Comparison of ENCODE assay signal across 9 cellular contexts in the genomic region with DNA sequence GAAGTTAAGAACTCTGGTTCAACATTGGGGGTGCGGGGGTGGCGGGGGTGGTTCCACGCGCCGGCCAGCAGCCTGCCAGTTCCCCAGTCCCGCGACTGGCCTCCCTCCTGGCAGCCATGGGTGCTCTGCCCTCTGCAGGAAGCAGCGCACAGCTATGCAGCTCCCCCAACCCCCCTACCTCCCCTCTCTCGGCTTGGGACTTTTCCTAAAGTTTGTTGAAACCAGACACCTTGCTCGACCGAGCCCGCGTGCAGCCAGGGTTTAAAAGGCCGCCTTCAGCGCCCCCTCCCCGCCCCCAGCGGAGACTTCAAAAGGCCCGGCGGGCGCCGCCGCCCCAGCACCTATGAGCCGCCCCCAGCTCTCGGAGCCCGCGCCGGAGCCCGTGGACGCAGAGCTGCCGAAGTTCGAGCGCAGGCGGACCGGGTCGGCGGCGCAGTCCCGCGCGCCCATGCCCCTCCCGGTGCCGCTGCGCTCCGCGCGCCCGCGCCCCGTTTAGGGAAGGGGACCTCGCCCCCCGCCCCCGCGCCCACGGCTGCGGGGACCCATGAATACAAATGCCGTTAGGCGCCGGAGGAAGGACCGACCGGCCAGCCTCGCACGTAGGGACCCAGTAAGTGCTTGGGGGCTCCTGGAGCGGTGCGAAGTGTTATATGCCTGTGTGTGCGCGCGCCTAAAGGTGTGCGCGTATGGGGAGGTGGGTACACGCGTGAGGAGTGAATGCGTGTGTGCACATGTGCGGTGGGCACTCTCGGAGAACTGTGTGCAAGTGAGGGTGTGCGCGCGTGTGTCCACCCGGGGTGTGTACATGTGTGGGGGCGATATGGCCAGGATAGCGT. TPM values are rescaled to one million over a fixed set of nuclear protein-coding genes. Genes with fewer than 3 reads are reported as not detected.
A peak's percentile ranks its signal among the peaks of the same experiment; 100 is the strongest.
DNase-seq lines count a peak whose midpoint lies in the region; ATAC-seq and TF ChIP-seq lines count a peak whose summit lies in the region.
"Had no signal": no experiment of that assay in that cellular context is flagged by ENCODE, and none has a peak within 500 bp of the region (broad histone marks: within the 10 kb centered on the region; RNA-seq: fewer than 3 reads in every experiment).

No MANE protein-coding gene starts in this region.

- peaks cover 0 to 42% (median 33%) of the 10 kb centered on the region in 4 donors for H3K4me1 ChIP-seq in tibial artery

- no peaks in the 10 kb centered on the region for H3K9me3 ChIP-seq in tibial artery

- no peak for ATAC-seq in HG03354 (IDR thresholded peaks at IDR 0.05; ENCODE audit: poor library complexity, severe bottlenecking, unreplicated experiment)

- H3K4me1 Mint-ChIP-seq in activated CD4-positive, alpha-beta T cell treated with anti-CD3 and anti-CD28 coated beads, Interleukin-2, amount 10 ng/mL, durations not matched to agents 24 days and 14 days: peaks cover 14% of the 10 kb centered on the region
- H3K4me1 Mint-ChIP-seq in activated naive CD8-positive, alpha-beta T cell (ENCODE audit: low read depth): peaks cover 22% of the 10 kb centered on the region

- H3K9me3 Mint-ChIP-seq in activated CD4-positive, alpha-beta T cell treated with anti-CD3 and anti-CD28 coated beads, Interleukin-2, amount 10 ng/mL, durations not matched to agents 24 days and 14 days: no peaks in the 10 kb centered on the region
- H3K9me3 Mint-ChIP-seq in activated naive CD8-positive, alpha-beta T cell (ENCODE audit: low read depth): no peaks in the 10 kb centered on the region

- H3K27me3 ChIP-seq in tibial artery: peaks cover 0 to 41% of the 10 kb centered on the region in 2 donors

- intact Hi-C loops in activated CD4-positive, alpha-beta T cell treated with anti-CD3 and anti-CD28 coated beads, Interleukin-2, amount 10 ng/mL, durations not matched to agents 24 days and 14 days (cut with micrococcal nuclease): loop anchor here (10.0 kb wide), 1 partner anchor 231 kb away; a partner anchor contains a TSS
- intact Hi-C loops in tibial artery (cut with DNase I; ENCODE audit: low total_unique reads): loop anchor here (2.0 to 5.0 kb wide), 2 partner anchors 47 to 139 kb away; no protein-coding TSS in a partner anchor

- peaks cover 41% of the 10 kb centered on the region for H3K27me3 Mint-ChIP-seq in activated CD4-positive, alpha-beta T cell treated with anti-CD3 and anti-CD28 coated beads, Interleukin-2, amount 10 ng/mL, durations not matched to agents 24 days and 14 days
- H3K27me3 Mint-ChIP-seq in activated naive CD8-positive, alpha-beta T cell: peaks cover 30% of the 10 kb centered on the region

- H3K4me3 Mint-ChIP-seq in activated CD4-positive, alpha-beta T cell treated with anti-CD3 and anti-CD28 coated beads, Interleukin-2, amount 10 ng/mL, durations not matched to agents 24 days and 14 days: peak overlapping the region; percentile 63
- peak overlapping the region; percentile 83 for H3K4me3 Mint-ChIP-seq in activated naive CD8-positive, alpha-beta T cell

- DNase-seq in activated CD4-positive, alpha-beta T cell treated with anti-CD3 and anti-CD28 coated beads, Interleukin-2, amount 10 ng/mL, durations not matched to agents 24 days and 14 days: no peak
- DNase-seq in activated CD4-positive, alpha-beta T cell treated with anti-CD3 and anti-CD28 coated beads for 1 hour: no peak
- DNase-seq in iPS-NIHi7 (ENCODE audit: extremely low spot score) (peak; percentile 75), tibial artery (no peak), COR-L47 (lab: John Stamatoyannopoulos, UW) (no peak), COLO829 (ENCODE audit: low spot score) (no peak)

- H3K27ac ChIP-seq in tibial artery: no peak overlapping the region

- no peaks in the 10 kb centered on the region for H3K36me3 ChIP-seq in tibial artery

- H3K4me3 ChIP-seq in tibial artery: peak overlapping the region; percentile 3 to 72

- H3K27ac Mint-ChIP-seq in activated CD4-positive, alpha-beta T cell treated with anti-CD3 and anti-CD28 coated beads, Interleukin-2, amount 10 ng/mL, durations not matched to agents 24 days and 14 days: no peak overlapping the region
- no peak overlapping the region for H3K27ac Mint-ChIP-seq in activated naive CD8-positive, alpha-beta T cell

- peak in 1 of 2 experiments; percentile 26 for TF ChIP-seq CTCF in tibial artery (IDR thresholded peaks at IDR 0.05)

- peaks cover 1% of the 10 kb centered on the region for H3K36me3 Mint-ChIP-seq in activated CD4-positive, alpha-beta T cell treated with anti-CD3 and anti-CD28 coated beads, Interleukin-2, amount 10 ng/mL, durations not matched to agents 24 days and 14 days (ENCODE audit: low read depth)
- no peaks in the 10 kb centered on the region for H3K36me3 Mint-ChIP-seq in activated naive CD8-positive, alpha-beta T cell

RNA-seq across cellular contexts. Expression of a gene that starts 1.4 kb away (rescaled TPM):
- 8.5 and 9.7 TPM in 2 replicates for total RNA-seq in activated CD4-positive, alpha-beta T cell treated with anti-CD3 and anti-CD28 coated beads, Interleukin-2, amount 10 ng/mL, durations not matched to agents 24 days and 14 days

RNA-seq across cellular contexts. Expression of a gene that starts 54.9 kb away (rescaled TPM):
- not detected in 2 replicates for total RNA-seq in activated CD4-positive, alpha-beta T cell treated with anti-CD3 and anti-CD28 coated beads, Interleukin-2, amount 10 ng/mL, durations not matched to agents 24 days and 14 days
- total RNA-seq: activated CD8-positive, alpha-beta memory T cell treated with anti-CD3 and anti-CD28 coated beads for 36 hours had no signal
